ENCODE assay signal across 1 cellular context in genomic region chr13:25372275-25373081, GRCh38.
TF ChIP-seq lines count a peak whose summit lies in the region.

No MANE protein-coding gene starts in this region.

TF ChIP-seq in HEK293, 187 proteins besides CTCF, POLR2A, EP300 and RAD21 (continued from another document):
- TF ChIP-seq, protein P1, sequence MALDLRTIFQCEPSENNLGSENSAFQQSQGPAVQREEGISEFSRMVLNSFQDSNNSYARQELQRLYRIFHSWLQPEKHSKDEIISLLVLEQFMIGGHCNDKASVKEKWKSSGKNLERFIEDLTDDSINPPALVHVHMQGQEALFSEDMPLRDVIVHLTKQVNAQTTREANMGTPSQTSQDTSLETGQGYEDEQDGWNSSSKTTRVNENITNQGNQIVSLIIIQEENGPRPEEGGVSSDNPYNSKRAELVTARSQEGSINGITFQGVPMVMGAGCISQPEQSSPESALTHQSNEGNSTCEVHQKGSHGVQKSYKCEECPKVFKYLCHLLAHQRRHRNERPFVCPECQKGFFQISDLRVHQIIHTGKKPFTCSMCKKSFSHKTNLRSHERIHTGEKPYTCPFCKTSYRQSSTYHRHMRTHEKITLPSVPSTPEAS (tag by site-specific recombination; IDR thresholded peaks at IDR 0.05), result peak; percentile 65
- TF ChIP-seq ZNF777 (tag by site-specific recombination; IDR thresholded peaks at IDR 0.05; ENCODE audit: borderline replicate concordance) (peak; percentile 24; the same call in 1 of the 2 replicates), ZFHX2 (tag by site-specific recombination; conservative IDR thresholded peaks at IDR 0.05) (peak; percentile 47), HIC1 (tag by site-specific recombination; IDR thresholded peaks at IDR 0.05) (0 out of 2 replicates have a peak, but pooled peaks have one; percentile 21), ZNF24 (tag by site-specific recombination; IDR thresholded peaks at IDR 0.05) (no peak), ZBTB17 (tag by site-specific recombination; IDR thresholded peaks at IDR 0.05) (peak; percentile 25; the same call in 1 of the 2 replicates), REST (tag by site-specific recombination; IDR thresholded peaks at IDR 0.05) (no peak), ZBTB8A (tag by site-specific recombination; IDR thresholded peaks at IDR 0.05) (peak; percentile 71), ZNF18 (tag by site-specific recombination; IDR thresholded peaks at IDR 0.05) (no peak), ZIC2 (tag by site-specific recombination; IDR thresholded peaks at IDR 0.05) (peak; percentile 20; the same call in 1 of the 2 replicates), ZSCAN23 (tag by site-specific recombination; IDR thresholded peaks at IDR 0.05) (no peak), ZNF701 (tag by site-specific recombination; IDR thresholded peaks at IDR 0.05) (no peak), ZNF548 (tag by site-specific recombination; IDR thresholded peaks at IDR 0.05) (no peak), GLIS2 (tag by site-specific recombination; IDR thresholded peaks at IDR 0.05) (peak; percentile 43; the same call in 1 of the 2 replicates), ZNF660 (tag by site-specific recombination; IDR thresholded peaks at IDR 0.05) (no peak)
- TF ChIP-seq, protein P2, sequence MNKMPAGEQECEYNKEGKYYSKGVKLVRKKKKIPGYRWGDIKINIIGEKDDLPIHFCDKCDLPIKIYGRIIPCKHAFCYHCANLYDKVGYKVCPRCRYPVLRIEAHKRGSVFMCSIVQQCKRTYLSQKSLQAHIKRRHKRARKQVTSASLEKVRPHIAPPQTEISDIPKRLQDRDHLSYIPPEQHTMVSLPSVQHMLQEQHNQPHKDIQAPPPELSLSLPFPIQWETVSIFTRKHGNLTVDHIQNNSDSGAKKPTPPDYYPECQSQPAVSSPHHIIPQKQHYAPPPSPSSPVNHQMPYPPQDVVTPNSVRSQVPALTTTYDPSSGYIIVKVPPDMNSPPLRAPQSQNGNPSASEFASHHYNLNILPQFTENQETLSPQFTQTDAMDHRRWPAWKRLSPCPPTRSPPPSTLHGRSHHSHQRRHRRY (tag by site-specific recombination; IDR thresholded peaks at IDR 0.05), result no peak
